ENCODE assay signal across 9 cellular contexts in the genomic region with DNA sequence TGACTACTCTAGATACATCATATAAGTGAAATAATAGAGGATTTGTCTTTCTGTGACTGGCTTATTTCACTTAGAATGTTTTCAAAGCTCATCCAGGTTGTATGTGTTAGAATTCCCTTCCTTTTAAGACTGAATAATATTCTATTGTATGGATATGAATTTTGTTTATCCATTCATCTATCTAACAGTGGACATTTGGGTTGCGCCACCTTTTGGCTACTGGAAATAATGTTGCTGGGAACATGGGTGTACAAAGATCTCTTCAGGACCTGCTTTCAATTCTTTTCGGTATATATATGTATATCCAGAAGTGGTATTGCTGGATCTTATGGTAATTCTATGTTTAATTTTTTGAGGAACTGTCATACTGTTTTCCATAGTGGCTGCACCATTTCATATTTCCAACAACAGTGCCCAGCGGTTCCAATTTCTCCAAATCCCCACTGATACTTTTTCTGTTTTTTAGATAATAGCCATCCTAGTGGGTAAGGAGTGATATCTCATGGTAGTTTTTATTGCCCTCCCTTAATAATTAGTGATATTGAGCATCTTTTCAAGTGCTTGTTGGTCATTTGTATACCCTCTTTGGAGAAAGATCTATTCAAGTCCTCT. TPM values are rescaled to one million over a fixed set of nuclear protein-coding genes. Genes with fewer than 3 reads are reported as not detected.
DNase-seq lines count a peak whose midpoint lies in the region; ATAC-seq and TF ChIP-seq lines count a peak whose summit lies in the region.
"Had no signal": no experiment of that assay in that cellular context is flagged by ENCODE, and none has a peak within 500 bp of the region (broad histone marks: within the 10 kb centered on the region; RNA-seq: fewer than 3 reads in every experiment).

No MANE protein-coding gene starts in this region.

- no peaks in the 10 kb centered on the region for H3K27me3 ChIP-seq in DND-41 (ENCODE audit: insufficient read depth, low read length, poor library complexity)

- peaks cover 7% of the 10 kb centered on the region for H4K20me1 ChIP-seq in DND-41 (ENCODE audit: insufficient read depth, low read length)

- H3K4me3 ChIP-seq in DND-41 (ENCODE audit: low read depth in 1 of 2, low read length in 2 of 2) (no peak overlapping the region), astrocyte of the spinal cord (ENCODE audit: low read depth, low read length) (no peak overlapping the region)

- H3K79me2 ChIP-seq in DND-41 (ENCODE audit: insufficient read depth, low read length): peaks cover 11% of the 10 kb centered on the region

- no peak overlapping the region for H3K27ac ChIP-seq in DND-41 (ENCODE audit: low read length)

- peaks cover 25% of the 10 kb centered on the region for H3K4me1 ChIP-seq in DND-41 (ENCODE audit: insufficient read depth, low read length)

- peak; percentile 38 for TF ChIP-seq CTCF in DND-41 (IDR thresholded peaks at IDR 0.05; ENCODE audit: borderline replicate concordance, extremely low read depth, low read length, poor library complexity, severe bottlenecking)
- peak; percentile 61 for TF ChIP-seq CTCF in astrocyte of the spinal cord (IDR thresholded peaks at IDR 0.05; ENCODE audit: low read depth, low read length)

- ATAC-seq in DND-41 (ENCODE audit: insufficient read depth, low read depth) (no peak), HG03432 (IDR thresholded peaks at IDR 0.05; ENCODE audit: unreplicated experiment) (no peak), GM21360 (IDR thresholded peaks at IDR 0.05; ENCODE audit: unreplicated experiment) (no peak)

- H3K36me3 ChIP-seq in DND-41 (ENCODE audit: insufficient read depth, low read length): no peaks in the 10 kb centered on the region

- DNase-seq in DND-41: no peak
- peak; percentile 32 for DNase-seq in HT1080 (ENCODE audit: low read depth)
- peak; percentile 50 for DNase-seq in astrocyte of the spinal cord (ENCODE audit: low read depth, low spot score)
- DNase-seq in myocyte (ENCODE audit: low read depth): peak; percentile 57
- no peak for DNase-seq in T-helper 1 cell
- DNase-seq in NOMO-1 treated with dmso at 0.1 percent for 144 hours (lab: John Stamatoyannopoulos, UW; ENCODE audit: unreplicated experiment): no peak
- DNase-seq: immature natural killer cell had no signal

- no peak overlapping the region for H3K9ac ChIP-seq in DND-41 (ENCODE audit: low read depth, low read length)

- H2AFZ ChIP-seq in DND-41 (ENCODE audit: low read depth, low read length): no peak overlapping the region

- H3K4me2 ChIP-seq in DND-41 (ENCODE audit: insufficient read depth, low read length): no peak overlapping the region

- in situ Hi-C loops in astrocyte of the spinal cord (cut with HindIII; ENCODE audit: low sequenced_read_pairs): no loop called here

- H3K9me3 ChIP-seq in DND-41 (ENCODE audit: insufficient read depth, low read length, severe bottlenecking): no peaks in the 10 kb centered on the region

RNA-seq across cellular contexts. Expression of a gene that starts 3.4 kb away (rescaled TPM):
- total RNA-seq in HT1080 (2014; rRNA removed; shearing (Covaris generic)): 31.2 and 33.2 TPM in 2 replicates
- polyA plus RNA-seq in HT1080 (2015; cell fraction: cytosol; rRNA removed): 20.1 and 25.0 TPM in 2 replicates
- 17.0 TPM in 2 replicates for polyA plus RNA-seq in HT1080 (2015; cell fraction: nucleus; rRNA removed)
- total RNA-seq in myocyte: 33.6 and 45.0 TPM in 2 replicates
- 23.2 TPM for polyA plus RNA-seq in myocyte (2012)

Comparison
In these comparisons a context has a peak if more than half of its experiments do, and no peak if none do; other contexts are left out.
1. DNase-seq: peak in HT1080 (single experiment), astrocyte of the spinal cord (single experiment) and myocyte (single experiment); none in DND-41 (single experiment), T-helper 1 cell (0 of 5) and NOMO-1 treated with dmso at 0.1 percent for 144 hours (single experiment).